Comparison of ENCODE assay signal across 21 cellular contexts in the genomic region with DNA sequence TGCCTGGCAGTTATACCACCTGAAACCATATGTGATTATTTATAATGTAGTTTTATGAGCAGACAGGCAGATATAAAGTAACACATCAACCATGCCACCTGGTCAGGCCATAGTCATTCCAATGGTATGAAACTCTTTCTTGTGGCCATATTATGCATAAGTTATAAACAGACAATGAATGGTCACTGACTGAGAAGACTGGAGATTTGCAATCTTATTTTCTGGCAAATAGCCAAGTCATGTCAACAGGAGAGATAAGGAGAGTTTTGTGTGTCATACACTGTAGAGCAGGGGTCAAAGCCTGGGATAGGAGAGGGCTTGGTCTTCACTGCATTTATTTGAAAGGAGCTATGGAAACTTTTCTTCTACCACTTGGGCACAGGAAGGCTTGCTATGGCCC. TPM values are rescaled to one million over a fixed set of nuclear protein-coding genes. Genes with fewer than 3 reads are reported as not detected.
DNase-seq lines count a peak whose midpoint lies in the region; ATAC-seq and TF ChIP-seq lines count a peak whose summit lies in the region.
"Had no signal": no experiment of that assay in that cellular context is flagged by ENCODE, and none has a peak within 500 bp of the region (broad histone marks: within the 10 kb centered on the region; RNA-seq: fewer than 3 reads in every experiment).

No MANE protein-coding gene starts in this region.

- H3K9me3 ChIP-seq in heart right ventricle (no peaks in the 10 kb centered on the region), thyroid gland (no peaks in the 10 kb centered on the region)
- H3K9me3 ChIP-seq: Peyer's patch had no signal

- H3K27me3 ChIP-seq in heart right ventricle (no peaks in the 10 kb centered on the region), thyroid gland (no peaks in the 10 kb centered on the region)
- H3K27me3 ChIP-seq: Peyer's patch had no signal

- H3K9me3 Mint-ChIP-seq in nephron progenitor cell, result no peaks in the 10 kb centered on the region
- H3K9me3 Mint-ChIP-seq: activated CD4-positive, alpha-beta T cell treated with anti-CD3 and anti-CD28 coated beads, Interleukin-2, amount 10 ng/mL, durations not matched to agents 24 days and 14 days; activated T-cell treated with anti-CD3 and anti-CD28 coated beads, Interleukin-2, amount 50 U/mL, for 24 hours; stimulated activated naive CD8-positive, alpha-beta T cell treated with anti-CD3 and anti-CD28 coated beads, Interleukin-15, amount 100 ng/mL, for 72 hours; T-helper 2 cell treated with Interferon-gamma antibody and Interleukin-4, amounts not matched to agents 5 μg/mL and 100 μg/mL, for 36 hours had no signal

- in situ Hi-C loops in G401 (cut with HindIII; ENCODE audit: low sequenced_read_pairs), result no loop called here

- peak; percentile 2 for DNase-seq in NCI-H1105 treated with DMSO at 0.1 percent for 48 hours (lab: John Stamatoyannopoulos, UW)
- DNase-seq in NCI-H1105 (lab: John Stamatoyannopoulos, UW), result no peak
- DNase-seq in astrocyte of the hippocampus (ENCODE audit: low read depth, low spot score), result peak; percentile 32
- DNase-seq in heart right ventricle, result no peak
- no peak for DNase-seq in thyroid gland
- DNase-seq in nephron progenitor cell, result no peak
- DNase-seq in SKM-1 (lab: John Stamatoyannopoulos, UW; ENCODE audit: unreplicated experiment), result no peak
- no peak for DNase-seq in G401 (ENCODE audit: low spot score)
- DNase-seq: 8988T; activated CD4-positive, alpha-beta T cell treated with anti-CD3 and anti-CD28 coated beads, Interleukin-2, amount 10 ng/mL, durations not matched to agents 24 days and 14 days; activated naive CD8-positive, alpha-beta T cell treated with anti-CD3 and anti-CD28 coated beads, Interleukin-2, amount 10 ng/mL, durations not matched to agents 7 days and 5 days; activated T-cell treated with anti-CD3 and anti-CD28 coated beads, Interleukin-2, amount 50 U/mL, for 24 hours; hippocampal formation; NCI-H187 treated with DMSO at 0.1 percent for 48 hours; NCI-H526; Peyer's patch; stimulated activated naive CD8-positive, alpha-beta T cell treated with anti-CD3 and anti-CD28 coated beads, Interleukin-15, amount 100 ng/mL, for 72 hours had no signal

- TF ChIP-seq CTCF in heart right ventricle (IDR thresholded peaks at IDR 0.05), result no peak
- no peak for TF ChIP-seq CTCF in thyroid gland (IDR thresholded peaks at IDR 0.05)
- no peak for TF ChIP-seq CTCF in nephron progenitor cell (IDR thresholded peaks at IDR 0.05)

- H3K36me3 Mint-ChIP-seq in nephron progenitor cell (ENCODE audit: low read depth), result no peaks in the 10 kb centered on the region
- H3K36me3 Mint-ChIP-seq: activated naive CD8-positive, alpha-beta T cell treated with anti-CD3 and anti-CD28 coated beads, Interleukin-2, amount 10 ng/mL, durations not matched to agents 7 days and 5 days had no signal

- no peak overlapping the region for H3K4me3 Mint-ChIP-seq in nephron progenitor cell
- H3K4me3 Mint-ChIP-seq: activated CD4-positive, alpha-beta T cell treated with anti-CD3 and anti-CD28 coated beads, Interleukin-2, amount 10 ng/mL, durations not matched to agents 24 days and 14 days; activated naive CD8-positive, alpha-beta T cell treated with anti-CD3 and anti-CD28 coated beads, Interleukin-2, amount 10 ng/mL, durations not matched to agents 7 days and 5 days; activated T-cell treated with anti-CD3 and anti-CD28 coated beads, Interleukin-2, amount 50 U/mL, for 24 hours; stimulated activated naive CD8-positive, alpha-beta T cell treated with anti-CD3 and anti-CD28 coated beads, Interleukin-15, amount 100 ng/mL, for 72 hours; T-helper 2 cell treated with Interferon-gamma antibody and Interleukin-4, amounts not matched to agents 5 μg/mL and 100 μg/mL, for 36 hours had no signal

- H3K27ac ChIP-seq in heart right ventricle, result peak overlapping the region in 9 of 10 donors; percentile 24 to 81 (median 60)
- peak overlapping the region in 2 of 3 donors; percentile 54 to 78 for H3K27ac ChIP-seq in thyroid gland
- H3K27ac ChIP-seq: C4-2B, parathyroid adenoma, Peyer's patch had no signal

- H3K4me1 ChIP-seq in heart right ventricle (peaks cover 2 to 91% (median 36%) of the 10 kb centered on the region in 9 donors), thyroid gland (peaks cover 16 to 48% of the 10 kb centered on the region in 2 donors)
- H3K4me1 ChIP-seq: parathyroid adenoma, Peyer's patch had no signal

- no peak overlapping the region for H3K27ac Mint-ChIP-seq in nephron progenitor cell
- H3K27ac Mint-ChIP-seq: activated CD4-positive, alpha-beta T cell treated with anti-CD3 and anti-CD28 coated beads, Interleukin-2, amount 10 ng/mL, durations not matched to agents 24 days and 14 days; activated naive CD8-positive, alpha-beta T cell treated with anti-CD3 and anti-CD28 coated beads, Interleukin-2, amount 10 ng/mL, durations not matched to agents 7 days and 5 days; activated T-cell treated with anti-CD3 and anti-CD28 coated beads, Interleukin-2, amount 50 U/mL, for 24 hours; stimulated activated naive CD8-positive, alpha-beta T cell treated with anti-CD3 and anti-CD28 coated beads, Interleukin-15, amount 100 ng/mL, for 72 hours; T-helper 2 cell treated with Interferon-gamma antibody and Interleukin-4, amounts not matched to agents 5 μg/mL and 100 μg/mL, for 36 hours had no signal

- no peak for TF ChIP-seq POLR2A in thyroid gland (IDR thresholded peaks at IDR 0.05)

- no peaks in the 10 kb centered on the region for H3K36me3 ChIP-seq in heart right ventricle
- H3K36me3 ChIP-seq in thyroid gland, result no peaks in the 10 kb centered on the region
- H3K36me3 ChIP-seq: Peyer's patch had no signal

- no peak overlapping the region for H3K4me3 ChIP-seq in heart right ventricle
- H3K4me3 ChIP-seq in thyroid gland (replicated peaks in 1 of 3), result no peak overlapping the region
- H3K4me3 ChIP-seq: Peyer's patch had no signal

- peak in 3 of 8 donors; percentile 26 to 60 (median 44) for ATAC-seq in heart right ventricle
- ATAC-seq: HCT116; stimulated activated naive CD8-positive, alpha-beta T cell treated with anti-CD3 and anti-CD28 coated beads, Interleukin-15, amount 100 ng/mL, for 72 hours had no signal

- intact Hi-C loops in heart right ventricle (cut with DNase I) (no loop called here), thyroid gland (cut with DNase I) (loop anchor here (10.0 kb wide), 1 partner anchor 128 kb away; no protein-coding TSS in a partner anchor)

- H3K27me3 Mint-ChIP-seq in nephron progenitor cell (ENCODE audit: low read depth, poor library complexity), result peaks cover 6% of the 10 kb centered on the region
- H3K27me3 Mint-ChIP-seq: activated CD4-positive, alpha-beta T cell treated with anti-CD3 and anti-CD28 coated beads, Interleukin-2, amount 10 ng/mL, durations not matched to agents 24 days and 14 days; activated naive CD8-positive, alpha-beta T cell treated with anti-CD3 and anti-CD28 coated beads, Interleukin-2, amount 10 ng/mL, durations not matched to agents 7 days and 5 days had no signal

- H3K4me1 Mint-ChIP-seq in nephron progenitor cell, result peaks cover 12% of the 10 kb centered on the region
- H3K4me1 Mint-ChIP-seq: activated CD4-positive, alpha-beta T cell treated with anti-CD3 and anti-CD28 coated beads, Interleukin-2, amount 10 ng/mL, durations not matched to agents 24 days and 14 days; activated naive CD8-positive, alpha-beta T cell treated with anti-CD3 and anti-CD28 coated beads, Interleukin-2, amount 10 ng/mL, durations not matched to agents 7 days and 5 days; stimulated activated naive CD8-positive, alpha-beta T cell treated with anti-CD3 and anti-CD28 coated beads, Interleukin-15, amount 100 ng/mL, for 72 hours had no signal

RNA-seq across cellular contexts. Expression of a gene that starts 29.5 kb away (rescaled TPM):
- total RNA-seq in heart right ventricle (1,000 to 10,000 TPM in 8 of 10 donors, 100 to 1,000 TPM in 2; 975 to 3,169 (median 1,932) TPM), thyroid gland (100 to 1,000 TPM; 290 to 437 (median 377) TPM)
- 100 to 1,000 TPM; 175 to 259 TPM for polyA plus RNA-seq in heart right ventricle
- total RNA-seq in G401 (2014; rRNA removed; shearing (Covaris generic)), result 16.3 and 39.7 TPM in 2 replicates
- total RNA-seq: activated CD4-positive, alpha-beta T cell treated with anti-CD3 and anti-CD28 coated beads, Interleukin-2, amount 10 ng/mL, durations not matched to agents 24 days and 14 days; activated naive CD8-positive, alpha-beta T cell treated with anti-CD3 and anti-CD28 coated beads, Interleukin-2, amount 10 ng/mL, durations not matched to agents 7 days and 5 days had no signal

Comparison
In these comparisons a context has a peak if more than half of its experiments do, and no peak if none do; other contexts are left out.
1. DNase-seq: peak in NCI-H1105 treated with DMSO at 0.1 percent for 48 hours (single experiment) and astrocyte of the hippocampus (single experiment); none in NCI-H1105 (single experiment), heart right ventricle (0 of 2), thyroid gland (0 of 2), nephron progenitor cell (single experiment), SKM-1 (single experiment) and G401 (single experiment).